Comparison of ENCODE assay signal across 18 cellular contexts in genomic region chr18:54873884-54874255, GRCh38. TPM values are rescaled to one million over a fixed set of nuclear protein-coding genes. Genes with fewer than 3 reads are reported as not detected.
DNase-seq lines count a peak whose midpoint lies in the region; ATAC-seq, FAIRE-seq and TF ChIP-seq lines count a peak whose summit lies in the region.
"Had no signal": no experiment of that assay in that cellular context is flagged by ENCODE, and none has a peak within 500 bp of the region (broad histone marks: within the 10 kb centered on the region; RNA-seq: fewer than 3 reads in every experiment).

No MANE protein-coding gene starts in this region.

- no peak overlapping the region for H3K4me3 Mint-ChIP-seq in MCF 10A (ENCODE audit: unreplicated experiment)
- H3K4me3 Mint-ChIP-seq: CD8-positive, alpha-beta memory T cell; H9 had no signal

- H3K9me3 ChIP-seq in pancreas, result no peaks in the 10 kb centered on the region
- no peaks in the 10 kb centered on the region for H3K9me3 ChIP-seq in heart left ventricle
- H3K9me3 ChIP-seq: BLaER1, MG63, SJCRH30 had no signal

- no peak for FAIRE-seq in pancreas (lab: Jason Lieb, UNC)

- WGBS in pancreas, 2 donors, result 61 to 64% methylated on average over 2 of the region's 2 CpGs
- WGBS in heart left ventricle, 4 donors, result 66 to 74% (median 70%) methylated on average over 2 of the region's 2 CpGs

- H3K27ac ChIP-seq in pancreas, result no peak overlapping the region
- no peak overlapping the region for H3K27ac ChIP-seq in heart left ventricle
- H3K27ac ChIP-seq: BLaER1, SJCRH30 had no signal

- DNase-seq in NCI-H1417 (lab: John Stamatoyannopoulos, UW) (peak in 2 of 3 experiments; percentile 25 to 70), NCI-H1417 treated with DMSO at 0.1 percent for 48 hours (lab: John Stamatoyannopoulos, UW) (no peak), MCF 10A (ENCODE audit: unreplicated experiment) (peak; percentile 22), left colon (peak; percentile 37 to 62), pancreas (no peak), SHP77 (lab: John Stamatoyannopoulos, UW) (no peak), dermis blood vessel endothelial cell (no peak), heart left ventricle (no peak)
- DNase-seq: 8988T; CD8-positive, alpha-beta memory T cell; H9; MG63; NCI-H1105; NCI-H187 treated with DMSO at 0.1 percent for 48 hours; NCI-H2171 treated with DMSO at 0.1 percent for 48 hours; NCI-H510A; SJCRH30 had no signal

- H3K27me3 ChIP-seq in pancreas, result no peaks in the 10 kb centered on the region
- H3K27me3 ChIP-seq in heart left ventricle, result no peaks in the 10 kb centered on the region
- H3K27me3 ChIP-seq: BLaER1, MG63, SJCRH30 had no signal

- no peak for TF ChIP-seq POLR2A in heart left ventricle (IDR thresholded peaks at IDR 0.05)

- no TSS peak for BruUV-seq in MCF 10A (replicated peaks; lab: Mats Ljungman, UMichigan)

- TF ChIP-seq CTCF in MCF 10A (IDR thresholded peaks at IDR 0.05; ENCODE audit: unreplicated experiment) (no peak), pancreas (IDR thresholded peaks at IDR 0.05) (no peak), heart left ventricle (IDR thresholded peaks at IDR 0.05) (no peak)

- peaks cover 9% of the 10 kb centered on the region for H3K36me3 Mint-ChIP-seq in MCF 10A (ENCODE audit: insufficient read depth, unreplicated experiment)
- H3K36me3 Mint-ChIP-seq: CD8-positive, alpha-beta memory T cell had no signal

- POLR2A ChIA-PET in MCF 10A (lab: Yijun Ruan, JAX), result interaction anchor here (0.6 to 3.0 kb wide), 6 partner anchors 26 to 182 kb away, joined by 3 to 12 read pairs (median 3); partner anchors contain the start of gene RAB27B

- H3K4me1 ChIP-seq in pancreas (peaks cover 0 to 6% (median 4%) of the 10 kb centered on the region in 3 donors), heart left ventricle (no peaks in the 10 kb centered on the region)
- H3K4me1 ChIP-seq: BLaER1, SJCRH30 had no signal

- ATAC-seq in left colon, result peak; percentile 98
- ATAC-seq in pancreas, result peak in 3 of 4 donors; percentile 46 to 65 (median 59)
- ATAC-seq in heart left ventricle, result no peak

- peaks cover 12% of the 10 kb centered on the region for H3K4me1 Mint-ChIP-seq in MCF 10A (ENCODE audit: insufficient read depth, unreplicated experiment)
- H3K4me1 Mint-ChIP-seq: H9 had no signal

- H3K27me3 Mint-ChIP-seq in MCF 10A (ENCODE audit: insufficient read depth, unreplicated experiment), result no peaks in the 10 kb centered on the region

- H3K9me3 Mint-ChIP-seq in MCF 10A (ENCODE audit: unreplicated experiment), result no peaks in the 10 kb centered on the region
- H3K9me3 Mint-ChIP-seq: CD8-positive, alpha-beta memory T cell; H9 had no signal

- peak overlapping the region; percentile 67 for H3K27ac Mint-ChIP-seq in MCF 10A (ENCODE audit: low read depth, unreplicated experiment)
- H3K27ac Mint-ChIP-seq: H9 had no signal

- CTCF ChIA-PET in MCF 10A (lab: Yijun Ruan, JAX), result interaction anchor here (0.6 to 1.4 kb wide), 2 partner anchors 96 to 194 kb away, joined by 3 read pairs; no protein-coding TSS in a partner anchor

- H3K4me3 ChIP-seq in pancreas (no peak overlapping the region), heart left ventricle (no peak overlapping the region)
- H3K4me3 ChIP-seq: BLaER1, MG63, SJCRH30 had no signal

- no peaks in the 10 kb centered on the region for H3K36me3 ChIP-seq in pancreas
- no peaks in the 10 kb centered on the region for H3K36me3 ChIP-seq in heart left ventricle
- H3K36me3 ChIP-seq: BLaER1, MG63, SJCRH30 had no signal

- intact Hi-C loops in MCF 10A (cut with micrococcal nuclease), result no loop called here
- intact Hi-C loops in left colon (cut with DNase I, micrococcal nuclease), result no loop called here
- intact Hi-C loops in pancreas (cut with DNase I), result no loop called here
- intact Hi-C loops in heart left ventricle (cut with DNase I), result no loop called here

RNA-seq across cellular contexts. Expression of gene RAB27B, which starts 45.6 kb away (rescaled TPM):
- 32.2 and 73.5 TPM in 2 replicates for total RNA-seq in MCF 10A (2022)
- total RNA-seq in left colon, result 10 to 100 TPM in 1 of 2 donors, 1 to 10 TPM in 1; 9.7 to 16.0 TPM
- total RNA-seq in pancreas, result 10 to 100 TPM in 1 of 6 donors, 1 to 10 TPM in 5; 5.2 to 12.9 (median 6.4) TPM
- polyA plus RNA-seq in pancreas, result under 1 TPM; 0.61 to 0.73 TPM
- total RNA-seq in dermis blood vessel endothelial cell, result under 0.01 and 0.05 TPM in 2 replicates
- 1 to 10 TPM in 1 of 9 donors, under 1 TPM in 7, not detected in 1; 0.05 to 1.5 (median 0.17) TPM for total RNA-seq in heart left ventricle
- polyA plus RNA-seq in heart left ventricle, result under 1 TPM in 1 of 2 donors, not detected in 1; 0.03 TPM
- total RNA-seq: SJCRH30 had no signal

Comparison
In these comparisons a context has a peak if more than half of its experiments do, and no peak if none do; other contexts are left out.
1. DNase-seq: peak in NCI-H1417 (2 of 3), MCF 10A (single experiment) and left colon (2 of 2); none in NCI-H1417 treated with DMSO at 0.1 percent for 48 hours (single experiment), pancreas (0 of 6), SHP77 (0 of 2), dermis blood vessel endothelial cell (single experiment) and heart left ventricle (0 of 5).
2. ATAC-seq: peak in left colon (single experiment) and pancreas (3 of 4); none in heart left ventricle (0 of 4).